ENCODE assay signal across 1 cellular context in the genomic region with DNA sequence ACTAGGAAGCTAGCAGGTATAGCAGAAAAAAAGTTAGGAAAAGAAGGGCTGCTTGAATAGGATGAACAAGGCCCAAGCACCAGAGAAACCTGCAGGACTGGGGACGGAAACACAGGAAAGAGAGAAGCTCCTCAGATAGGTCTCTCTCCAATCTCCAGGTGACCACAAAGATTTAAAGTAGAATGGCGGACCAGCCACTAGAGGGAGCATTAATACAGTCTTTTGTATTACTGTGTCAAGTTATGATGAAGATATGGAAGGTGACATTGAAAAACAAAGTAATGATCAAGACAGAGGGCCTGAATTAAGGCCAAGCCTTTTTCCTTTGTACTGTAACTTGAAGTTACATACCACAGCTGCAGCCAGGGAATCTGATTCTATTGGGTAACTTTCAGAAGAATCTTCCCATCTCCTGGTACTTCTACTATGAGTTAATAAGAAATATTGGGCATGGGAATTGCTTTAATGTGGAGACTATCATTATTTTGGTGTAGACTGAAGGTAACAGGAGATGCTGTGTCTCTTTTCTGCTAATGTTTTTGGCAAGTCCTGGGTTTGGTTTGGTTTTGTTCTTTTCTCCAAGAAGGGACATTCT.
TF ChIP-seq lines count a peak whose summit lies in the region.

No MANE protein-coding gene starts in this region.

TF ChIP-seq in GM12878, 131 proteins besides CTCF, POLR2A, EP300 and RAD21:
- TF ChIP-seq NFIC (IDR thresholded peaks at IDR 0.05; ENCODE audit: low read depth, low read length) (no peak), RUNX3 (IDR thresholded peaks at IDR 0.05; ENCODE audit: low read length) (peak; percentile 87), ZNF24 (IDR thresholded peaks at IDR 0.05) (no peak), SUZ12 (IDR thresholded peaks at IDR 0.05; ENCODE audit: unreplicated experiment) (no peak), GATAD2B (conservative IDR thresholded peaks at IDR 0.05; ENCODE audit: low read depth) (no peak), GABPA (IDR thresholded peaks at IDR 0.05; ENCODE audit: low read depth) (no peak), HDAC2 (IDR thresholded peaks at IDR 0.05) (no peak), SMC3 (IDR thresholded peaks at IDR 0.05; ENCODE audit: borderline replicate concordance, low read length) (peak; percentile 73; the same call in 1 of the 2 replicates), KDM1A (IDR thresholded peaks at IDR 0.05; ENCODE audit: borderline replicate concordance) (no peak), FOXM1 (IDR thresholded peaks at IDR 0.05; ENCODE audit: low read depth, low read length) (no peak), MYC (IDR thresholded peaks at IDR 0.05; ENCODE audit: insufficient read depth, insufficient read length, insufficient replicate concordance, low read length, severe bottlenecking) (no peak), BRCA1 (IDR thresholded peaks at IDR 0.05; ENCODE audit: low read depth, low read length) (no peak), NBN (IDR thresholded peaks at IDR 0.05) (no peak), ZSCAN29 (IDR thresholded peaks at IDR 0.05) (no peak), EGR1 (IDR thresholded peaks at IDR 0.05; ENCODE audit: borderline replicate concordance in 1 of 2, low read depth in 2 of 2, low read length in 2 of 2) (no peak)
- TF ChIP-seq, protein P1, sequence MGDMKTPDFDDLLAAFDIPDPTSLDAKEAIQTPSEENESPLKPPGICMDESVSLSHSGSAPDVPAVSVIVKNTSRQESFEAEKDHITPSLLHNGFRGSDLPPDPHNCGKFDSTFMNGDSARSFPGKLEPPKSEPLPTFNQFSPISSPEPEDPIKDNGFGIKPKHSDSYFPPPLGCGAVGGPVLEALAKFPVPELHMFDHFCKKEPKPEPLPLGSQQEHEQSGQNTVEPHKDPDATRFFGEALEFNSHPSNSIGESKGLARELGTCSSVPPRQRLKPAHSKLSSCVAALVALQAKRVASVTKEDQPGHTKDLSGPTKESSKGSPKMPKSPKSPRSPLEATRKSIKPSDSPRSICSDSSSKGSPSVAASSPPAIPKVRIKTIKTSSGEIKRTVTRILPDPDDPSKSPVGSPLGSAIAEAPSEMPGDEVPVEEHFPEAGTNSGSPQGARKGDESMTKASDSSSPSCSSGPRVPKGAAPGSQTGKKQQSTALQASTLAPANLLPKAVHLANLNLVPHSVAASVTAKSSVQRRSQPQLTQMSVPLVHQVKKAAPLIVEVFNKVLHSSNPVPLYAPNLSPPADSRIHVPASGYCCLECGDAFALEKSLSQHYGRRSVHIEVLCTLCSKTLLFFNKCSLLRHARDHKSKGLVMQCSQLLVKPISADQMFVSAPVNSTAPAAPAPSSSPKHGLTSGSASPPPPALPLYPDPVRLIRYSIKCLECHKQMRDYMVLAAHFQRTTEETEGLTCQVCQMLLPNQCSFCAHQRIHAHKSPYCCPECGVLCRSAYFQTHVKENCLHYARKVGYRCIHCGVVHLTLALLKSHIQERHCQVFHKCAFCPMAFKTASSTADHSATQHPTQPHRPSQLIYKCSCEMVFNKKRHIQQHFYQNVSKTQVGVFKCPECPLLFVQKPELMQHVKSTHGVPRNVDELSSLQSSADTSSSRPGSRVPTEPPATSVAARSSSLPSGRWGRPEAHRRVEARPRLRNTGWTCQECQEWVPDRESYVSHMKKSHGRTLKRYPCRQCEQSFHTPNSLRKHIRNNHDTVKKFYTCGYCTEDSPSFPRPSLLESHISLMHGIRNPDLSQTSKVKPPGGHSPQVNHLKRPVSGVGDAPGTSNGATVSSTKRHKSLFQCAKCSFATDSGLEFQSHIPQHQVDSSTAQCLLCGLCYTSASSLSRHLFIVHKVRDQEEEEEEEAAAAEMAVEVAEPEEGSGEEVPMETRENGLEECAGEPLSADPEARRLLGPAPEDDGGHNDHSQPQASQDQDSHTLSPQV (IDR thresholded peaks at IDR 0.05): no peak
- TF ChIP-seq, protein P2, sequence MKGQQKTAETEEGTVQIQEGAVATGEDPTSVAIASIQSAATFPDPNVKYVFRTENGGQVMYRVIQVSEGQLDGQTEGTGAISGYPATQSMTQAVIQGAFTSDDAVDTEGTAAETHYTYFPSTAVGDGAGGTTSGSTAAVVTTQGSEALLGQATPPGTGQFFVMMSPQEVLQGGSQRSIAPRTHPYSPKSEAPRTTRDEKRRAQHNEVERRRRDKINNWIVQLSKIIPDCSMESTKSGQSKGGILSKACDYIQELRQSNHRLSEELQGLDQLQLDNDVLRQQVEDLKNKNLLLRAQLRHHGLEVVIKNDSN (IDR thresholded peaks at IDR 0.05; ENCODE audit: borderline replicate concordance, extremely low read length, insufficient read depth, low read depth, low read length): no peak
TF ChIP-seq in GM12878: peak in this region for 2.
